ENCODE assay signal across 8 cellular contexts in genomic region chr2:210170442-210171303, GRCh38. TPM values are rescaled to one million over a fixed set of nuclear protein-coding genes. Genes with fewer than 3 reads are reported as not detected.
DNase-seq lines count a peak whose midpoint lies in the region; ATAC-seq and TF ChIP-seq lines count a peak whose summit lies in the region.

No MANE protein-coding gene starts in this region.

- H3K9me3 Mint-ChIP-seq in CD4-positive, CD25-positive, alpha-beta regulatory T cell, result no peaks in the 10 kb centered on the region
- H3K9me3 Mint-ChIP-seq in activated CD4-positive, alpha-beta memory T cell treated with anti-CD3 and anti-CD28 coated beads, Interleukin-2, amount 10 ng/mL, durations not matched to agents 7 days and 5 days, result no peaks in the 10 kb centered on the region

- H3K4me3 ChIP-seq in CD4-positive, CD25-positive, alpha-beta regulatory T cell (ENCODE audit: low read depth, low read length), result peak overlapping the region; percentile 98
- H3K4me3 ChIP-seq in dorsolateral prefrontal cortex (peak overlapping the region; percentile 64 to 95 (median 85)), right lobe of liver (peak overlapping the region; percentile 73 to 83 (median 77))

- peak overlapping the region; percentile 92 for H3K27ac ChIP-seq in CD4-positive, CD25-positive, alpha-beta regulatory T cell (ENCODE audit: insufficient read depth, low read length, poor library complexity, severe bottlenecking)
- H3K27ac ChIP-seq in dorsolateral prefrontal cortex, result peak overlapping the region; percentile 95 to 100 (median 100)
- peak overlapping the region; percentile 99 for H3K27ac ChIP-seq in right lobe of liver

- DNase-seq in CD4-positive, CD25-positive, alpha-beta regulatory T cell, result peak; percentile 94 to 97 (median 96)
- DNase-seq in NCI-H82 (lab: John Stamatoyannopoulos, UW), result peak; percentile 99
- peak; percentile 97 for DNase-seq in activated CD4-positive, alpha-beta memory T cell treated with anti-CD3 and anti-CD28 coated beads, Interleukin-2, amount 10 ng/mL, durations not matched to agents 7 days and 5 days
- DNase-seq in dorsolateral prefrontal cortex, result peak; percentile 91 to 98 (median 95)
- DNase-seq in right lobe of liver, result peak; percentile 96 to 98 (median 97)
- peak; percentile 98 for DNase-seq in stimulated activated CD4-positive, alpha-beta T cell treated with anti-CD3 and anti-CD28 coated beads, Interleukin-4, amount 100 ng/mL, for 24 hours

- peak; percentile 59 for TF ChIP-seq POLR2A in right lobe of liver (IDR thresholded peaks at IDR 0.05)

- H3K9me3 ChIP-seq in CD4-positive, CD25-positive, alpha-beta regulatory T cell (ENCODE audit: control insufficient read depth in 2 of 2, low read length in 2 of 2), result no peaks in the 10 kb centered on the region
- H3K9me3 ChIP-seq in right lobe of liver, result no peaks in the 10 kb centered on the region

- no peaks in the 10 kb centered on the region for H3K36me3 Mint-ChIP-seq in CD4-positive, CD25-positive, alpha-beta regulatory T cell
- no peaks in the 10 kb centered on the region for H3K36me3 Mint-ChIP-seq in activated CD4-positive, alpha-beta memory T cell treated with anti-CD3 and anti-CD28 coated beads, Interleukin-2, amount 10 ng/mL, durations not matched to agents 7 days and 5 days (ENCODE audit: low read depth)

- H3K4me1 ChIP-seq in CD4-positive, CD25-positive, alpha-beta regulatory T cell (ENCODE audit: control insufficient read depth, insufficient read depth, low read length, poor library complexity, severe bottlenecking), result peaks cover 22% of the 10 kb centered on the region
- H3K4me1 ChIP-seq in right lobe of liver, result peaks cover 0 to 29% (median 7%) of the 10 kb centered on the region in 4 donors

- H3K4me3 Mint-ChIP-seq in CD4-positive, CD25-positive, alpha-beta regulatory T cell, result peak overlapping the region; percentile 96 to 99 (median 98)
- peak overlapping the region; percentile 81 for H3K4me3 Mint-ChIP-seq in activated CD4-positive, alpha-beta memory T cell treated with anti-CD3 and anti-CD28 coated beads, Interleukin-2, amount 10 ng/mL, durations not matched to agents 7 days and 5 days

- POLR2A ChIA-PET in activated CD4-positive, alpha-beta memory T cell treated with anti-CD3 and anti-CD28 coated beads, Interleukin-2, amount 10 ng/mL, durations not matched to agents 7 days and 5 days (lab: Charles Lee), result interaction anchor here (0.9 to 1.5 kb wide), 5 partner anchors 9 to 168 kb away, joined by 3 to 6 read pairs (median 3); no protein-coding TSS in a partner anchor

- peak in 12 of 56 donors; percentile 4 to 34 (median 18) for TF ChIP-seq CTCF in dorsolateral prefrontal cortex (IDR thresholded peaks at IDR 0.05 in 54 of 56, conservative IDR thresholded peaks at IDR 0.05 in 2 of 56; ENCODE audit: low read depth in 1 of 56, partially characterized antibody in 56 of 56)
- no peak for TF ChIP-seq CTCF in right lobe of liver (IDR thresholded peaks at IDR 0.05)

- H3K27ac Mint-ChIP-seq in CD4-positive, CD25-positive, alpha-beta regulatory T cell, result peak overlapping the region; percentile 98
- H3K27ac Mint-ChIP-seq in activated CD4-positive, alpha-beta memory T cell treated with anti-CD3 and anti-CD28 coated beads, Interleukin-2, amount 10 ng/mL, durations not matched to agents 7 days and 5 days, result peak overlapping the region; percentile 82

- peak; percentile 73 to 76 for ATAC-seq in CD4-positive, CD25-positive, alpha-beta regulatory T cell (ENCODE audit: low read depth in 2 of 2)
- peak; percentile 67 for ATAC-seq in GM19452 (IDR thresholded peaks at IDR 0.05; ENCODE audit: unreplicated experiment)
- peak; percentile 41 for ATAC-seq in HG03575 (IDR thresholded peaks at IDR 0.05; ENCODE audit: extremely low read depth, insufficient number of reproducible peaks, low FRiP score, unreplicated experiment)
- peak; percentile 74 to 78 (median 76) for ATAC-seq in right lobe of liver

- peaks cover 30% of the 10 kb centered on the region for H3K27me3 Mint-ChIP-seq in CD4-positive, CD25-positive, alpha-beta regulatory T cell
- H3K27me3 Mint-ChIP-seq in activated CD4-positive, alpha-beta memory T cell treated with anti-CD3 and anti-CD28 coated beads, Interleukin-2, amount 10 ng/mL, durations not matched to agents 7 days and 5 days, result peaks cover 30% of the 10 kb centered on the region

- H3K27me3 ChIP-seq in CD4-positive, CD25-positive, alpha-beta regulatory T cell (ENCODE audit: control insufficient read depth, insufficient read depth, low read length), result no peaks in the 10 kb centered on the region
- H3K27me3 ChIP-seq in dorsolateral prefrontal cortex (no peaks in the 10 kb centered on the region), right lobe of liver (no peaks in the 10 kb centered on the region)

- 0% methylated on average over 24 of the region's 64 CpGs for WGBS in right lobe of liver (ENCODE audit: insufficient coverage, low coverage, low lambda C conversion rate, missing lambda C conversion rate)

- CTCF ChIA-PET in activated CD4-positive, alpha-beta memory T cell treated with anti-CD3 and anti-CD28 coated beads, Interleukin-2, amount 10 ng/mL, durations not matched to agents 7 days and 5 days (lab: Charles Lee), result no interaction called here

- peaks cover 23 to 36% (median 27%) of the 10 kb centered on the region in 4 donors for H3K4me1 Mint-ChIP-seq in CD4-positive, CD25-positive, alpha-beta regulatory T cell
- H3K4me1 Mint-ChIP-seq in activated CD4-positive, alpha-beta memory T cell treated with anti-CD3 and anti-CD28 coated beads, Interleukin-2, amount 10 ng/mL, durations not matched to agents 7 days and 5 days, result peaks cover 26% of the 10 kb centered on the region

- H3K36me3 ChIP-seq in CD4-positive, CD25-positive, alpha-beta regulatory T cell (ENCODE audit: control insufficient read depth, insufficient read depth, low read length), result no peaks in the 10 kb centered on the region
- H3K36me3 ChIP-seq in right lobe of liver, result no peaks in the 10 kb centered on the region

- intact Hi-C loops in dorsolateral prefrontal cortex (cut with DNase I), result loop anchor here (2.0 to 10.0 kb wide), 3 partner anchors 96 to 168 kb away; partner anchors contain the start of gene RPE (in 1 of the 2)
- intact Hi-C loops in right lobe of liver (cut with DNase I), result no loop called here

RNA-seq across cellular contexts. Expression of gene KANSL1L, which starts 0.5 kb away (rescaled TPM):
- 7.3 TPM for total RNA-seq in CD4-positive, CD25-positive, alpha-beta regulatory T cell
- polyA plus RNA-seq in CD4-positive, CD25-positive, alpha-beta regulatory T cell, result 1 to 10 TPM in 1 of 4 donors, under 1 TPM in 3; 0.49 to 1.2 (median 0.89) TPM
- total RNA-seq in activated CD4-positive, alpha-beta memory T cell treated with anti-CD3 and anti-CD28 coated beads, Interleukin-2, amount 10 ng/mL, durations not matched to agents 7 days and 5 days, result 1 to 10 TPM; 4.6 to 6.3 TPM
- total RNA-seq in dorsolateral prefrontal cortex (10 to 100 TPM; 23.3 to 64.1 (median 36.9) TPM), right lobe of liver (10 to 100 TPM in 3 of 6 experiments, 1 to 10 TPM in 3; 7.1 to 19.1 (median 11.1) TPM)

RNA-seq across cellular contexts. Expression of gene ACADL, which starts 54.6 kb away (rescaled TPM):
- not detected for total RNA-seq in CD4-positive, CD25-positive, alpha-beta regulatory T cell
- not detected for polyA plus RNA-seq in CD4-positive, CD25-positive, alpha-beta regulatory T cell
- not detected for total RNA-seq in activated CD4-positive, alpha-beta memory T cell treated with anti-CD3 and anti-CD28 coated beads, Interleukin-2, amount 10 ng/mL, durations not matched to agents 7 days and 5 days
- total RNA-seq in dorsolateral prefrontal cortex, result 10 to 100 TPM in 2 of 120 experiments, 1 to 10 TPM in 118; 1.5 to 17.3 (median 4.4) TPM
- 10 to 100 TPM; 13.4 to 30.2 (median 22.3) TPM for total RNA-seq in right lobe of liver

Comparison
In these comparisons a context has a peak if more than half of its experiments do, and no peak if none do; other contexts are left out.
1. Peak in every context shown above with its lines: DNase-seq, ATAC-seq, H3K4me3 ChIP-seq and H3K27ac ChIP-seq.
2. intact Hi-C loops: an anchor here in dorsolateral prefrontal cortex (2.0 to 10.0 kb wide); none called in right lobe of liver.